In the genomic region with DNA sequence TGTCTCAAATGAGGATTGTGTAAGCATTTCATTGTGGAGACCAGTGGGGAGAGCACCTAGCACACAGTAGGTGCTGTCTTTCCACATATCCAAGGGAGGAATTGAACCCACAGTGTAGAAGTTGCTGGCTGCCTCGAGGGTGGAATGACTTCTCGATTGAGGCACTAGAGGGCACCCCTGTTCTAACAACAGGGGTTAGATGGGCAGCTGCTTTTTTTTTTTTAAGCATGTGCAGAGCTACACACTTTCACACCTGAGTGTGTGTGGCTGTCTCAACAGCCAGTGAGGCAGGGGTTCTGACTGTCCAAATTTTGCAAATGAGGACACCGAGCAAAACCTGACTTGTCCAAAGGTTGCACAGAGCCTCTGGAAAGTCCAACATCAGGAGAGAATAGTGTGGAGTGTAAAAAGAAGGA, we compare ENCODE assay signal across 9 cellular contexts.
A peak's percentile ranks its signal among the peaks of the same experiment; 100 is the strongest.
DNase-seq lines count a peak whose midpoint lies in the region; ATAC-seq, FAIRE-seq and TF ChIP-seq lines count a peak whose summit lies in the region.
"Had no signal": no experiment of that assay in that cellular context is flagged by ENCODE, and none has a peak within 500 bp of the region (broad histone marks: within the 10 kb centered on the region; RNA-seq: fewer than 3 reads in every experiment).

No MANE protein-coding gene starts in this region.

- CTCF ChIA-PET in activated CD4-positive, alpha-beta T cell treated with anti-CD3 and anti-CD28 coated beads, Interleukin-2, amount 10 ng/mL, durations not matched to agents 7 days and 5 days (lab: Charles Lee), result interaction anchor here (0.6 to 4.0 kb wide), 10 partner anchors 8 to 274 kb away, joined by 3 to 20 read pairs (median 3); no protein-coding TSS in a partner anchor
- CTCF ChIA-PET in endothelial cell of umbilical vein (lab: Charles Lee), result interaction anchor here (0.9 to 3.5 kb wide), 19 partner anchors 9 to 692 kb away, joined by 3 to 31 read pairs (median 5); no protein-coding TSS in a partner anchor

- H3K4ac ChIP-seq in trophoblast cell (ENCODE audit: low read depth, low read length), result no peak overlapping the region

- H3K4me3 Mint-ChIP-seq in activated CD4-positive, alpha-beta T cell treated with anti-CD3 and anti-CD28 coated beads, Interleukin-2, amount 10 ng/mL, durations not matched to agents 7 days and 5 days, result no peak overlapping the region
- H3K4me3 Mint-ChIP-seq in stimulated activated memory B cell treated with anti-CD40 and anti-IgM and Interleukin-4, amounts not matched to agents 10 μg/mL and 1 μg/mL and 100 μg/mL, for 72 hours, result no peak overlapping the region

- no peak for TF ChIP-seq POLR2A in endothelial cell of umbilical vein (IDR thresholded peaks at IDR 0.05; ENCODE audit: low read depth, low read length)
- no peak for TF ChIP-seq POLR2A in upper lobe of left lung (IDR thresholded peaks at IDR 0.05)

- H3K9ac ChIP-seq in endothelial cell of umbilical vein (replicated peaks; ENCODE audit: extremely low read depth, insufficient read depth, low read length), result no peak overlapping the region
- H3K9ac ChIP-seq in trophoblast cell (ENCODE audit: low read length), result no peak overlapping the region

- H2AK5ac ChIP-seq in trophoblast cell (ENCODE audit: low read length), result no peak overlapping the region

- intact Hi-C loops in endothelial cell of umbilical vein (cut with micrococcal nuclease), result loop anchor here (1.0 kb wide), 2 partner anchors 91 to 253 kb away; no protein-coding TSS in a partner anchor

- peak; percentile 46 for FAIRE-seq in endothelial cell of umbilical vein (lab: Jason Lieb, UNC)

- H3K9me3 ChIP-seq in endothelial cell of umbilical vein (replicated peaks; ENCODE audit: control insufficient read depth, insufficient read depth, low read length) (no peaks in the 10 kb centered on the region), trophoblast cell (ENCODE audit: insufficient read depth, low read depth, low read length) (no peaks in the 10 kb centered on the region), upper lobe of left lung (no peaks in the 10 kb centered on the region)

- H3K14ac ChIP-seq in trophoblast cell (ENCODE audit: low read length), result no peak overlapping the region

- H4K12ac ChIP-seq in trophoblast cell (ENCODE audit: low read depth, low read length), result no peak overlapping the region

- H4K8ac ChIP-seq in trophoblast cell (ENCODE audit: low read depth, low read length), result no peak overlapping the region

- no peaks in the 10 kb centered on the region for H3K9me1 ChIP-seq in endothelial cell of umbilical vein (replicated peaks; ENCODE audit: control insufficient read depth, extremely low read depth, insufficient read depth, low read length)

- dilution Hi-C loops in endothelial cell of umbilical vein (cut with MboI; ENCODE audit: extremely low pct_ligation_motif_present, low sequenced_read_pairs), result no loop called here

- no peak overlapping the region for H3K23ac ChIP-seq in trophoblast cell (ENCODE audit: low read length)

- H2BK12ac ChIP-seq in trophoblast cell (ENCODE audit: low read length), result no peak overlapping the region

- H3K4me3 ChIP-seq in endothelial cell of umbilical vein (replicated peaks in 1 of 3; ENCODE audit: insufficient read depth in 1 of 3, low read depth in 1 of 3, low read length in 3 of 3) (no peak overlapping the region), trophoblast cell (ENCODE audit: low read depth, low read length) (no peak overlapping the region), upper lobe of left lung (no peak overlapping the region)
- H3K4me3 ChIP-seq: skin epidermis had no signal

- no peaks in the 10 kb centered on the region for H3K27me3 Mint-ChIP-seq in activated CD4-positive, alpha-beta T cell treated with anti-CD3 and anti-CD28 coated beads, Interleukin-2, amount 10 ng/mL, durations not matched to agents 7 days and 5 days
- peaks cover 12% of the 10 kb centered on the region for H3K27me3 Mint-ChIP-seq in stimulated activated memory B cell treated with anti-CD40 and anti-IgM and Interleukin-4, amounts not matched to agents 10 μg/mL and 1 μg/mL and 100 μg/mL, for 72 hours

- no TSS peak for BruUV-seq in endothelial cell of umbilical vein (replicated peaks; lab: Mats Ljungman, UMichigan)

- H2BK5ac ChIP-seq in trophoblast cell (ENCODE audit: low read depth, low read length, poor library complexity), result no peak overlapping the region

- TF ChIP-seq EP300 in upper lobe of left lung (IDR thresholded peaks at IDR 0.05), result no peak

- no peak for ATAC-seq in upper lobe of left lung (ENCODE audit: low FRiP score in 2 of 2)
- no peak for ATAC-seq in stimulated activated memory B cell treated with anti-CD40 and anti-IgM and Interleukin-4, amounts not matched to agents 10 μg/mL and 1 μg/mL and 100 μg/mL, for 72 hours

- H4K20me1 ChIP-seq in endothelial cell of umbilical vein (replicated peaks; ENCODE audit: control insufficient read depth, extremely low read depth, insufficient read depth, low read length), result peaks cover 2% of the 10 kb centered on the region

- H2BK120ac ChIP-seq in trophoblast cell (ENCODE audit: insufficient read depth, low read length, poor library complexity), result no peak overlapping the region

- H3K4me2 ChIP-seq in endothelial cell of umbilical vein (ENCODE audit: insufficient read depth, low read length) (no peak overlapping the region), trophoblast cell (ENCODE audit: low read length) (no peak overlapping the region)

- H3K79me2 ChIP-seq in endothelial cell of umbilical vein (ENCODE audit: control insufficient read depth, insufficient read depth, low read length), result no peaks in the 10 kb centered on the region
- no peaks in the 10 kb centered on the region for H3K79me2 ChIP-seq in trophoblast cell (ENCODE audit: control insufficient read depth, insufficient read depth, low read length, poor library complexity)

- peaks cover 78% of the 10 kb centered on the region for H3K4me1 Mint-ChIP-seq in activated CD4-positive, alpha-beta T cell treated with anti-CD3 and anti-CD28 coated beads, Interleukin-2, amount 10 ng/mL, durations not matched to agents 7 days and 5 days
- H3K4me1 Mint-ChIP-seq in stimulated activated memory B cell treated with anti-CD40 and anti-IgM and Interleukin-4, amounts not matched to agents 10 μg/mL and 1 μg/mL and 100 μg/mL, for 72 hours, result peaks cover 5% of the 10 kb centered on the region

- peaks cover 3% of the 10 kb centered on the region for H3K79me1 ChIP-seq in trophoblast cell (ENCODE audit: low read length)

- peaks cover 23% of the 10 kb centered on the region for H3K36me3 Mint-ChIP-seq in activated CD4-positive, alpha-beta T cell treated with anti-CD3 and anti-CD28 coated beads, Interleukin-2, amount 10 ng/mL, durations not matched to agents 7 days and 5 days (ENCODE audit: low read depth)
- no peaks in the 10 kb centered on the region for H3K36me3 Mint-ChIP-seq in stimulated activated memory B cell treated with anti-CD40 and anti-IgM and Interleukin-4, amounts not matched to agents 10 μg/mL and 1 μg/mL and 100 μg/mL, for 72 hours

- no peaks in the 10 kb centered on the region for H3K36me3 ChIP-seq in endothelial cell of umbilical vein (ENCODE audit: control insufficient read depth in 2 of 2, extremely low read depth in 1 of 2, insufficient read depth in 2 of 2, low read length in 2 of 2)
- no peaks in the 10 kb centered on the region for H3K36me3 ChIP-seq in trophoblast cell (ENCODE audit: control insufficient read depth in 1 of 2, insufficient read depth in 2 of 2, low read length in 2 of 2)
- no peaks in the 10 kb centered on the region for H3K36me3 ChIP-seq in upper lobe of left lung

- H3K9me3 Mint-ChIP-seq in activated CD4-positive, alpha-beta T cell treated with anti-CD3 and anti-CD28 coated beads, Interleukin-2, amount 10 ng/mL, durations not matched to agents 7 days and 5 days, result no peaks in the 10 kb centered on the region
- no peaks in the 10 kb centered on the region for H3K9me3 Mint-ChIP-seq in stimulated activated memory B cell treated with anti-CD40 and anti-IgM and Interleukin-4, amounts not matched to agents 10 μg/mL and 1 μg/mL and 100 μg/mL, for 72 hours

- DNase-seq in ELR (ENCODE audit: low read depth) (peak; percentile 24), HuH-7.5 (ENCODE audit: low spot score) (peak; percentile 67), endothelial cell of umbilical vein (ENCODE audit: low read depth, low spot score) (peak; percentile 59), trophoblast cell (peak; percentile 21 to 52), upper lobe of left lung (no peak), cortex of kidney (lab: John Stamatoyannopoulos, UW) (no peak)
- peak; percentile 67 for DNase-seq in activated CD4-positive, alpha-beta T cell treated with anti-CD3 and anti-CD28 coated beads, Interleukin-2, amount 10 ng/mL, durations not matched to agents 7 days and 5 days

- H2AFZ ChIP-seq in endothelial cell of umbilical vein (ENCODE audit: low read depth, low read length), result no peak overlapping the region
- no peak overlapping the region for H2AFZ ChIP-seq in trophoblast cell (ENCODE audit: insufficient read depth, low read length, poor library complexity)

- H4K91ac ChIP-seq in trophoblast cell (ENCODE audit: low read depth, low read length), result no peak overlapping the region

- peak overlapping the region; percentile 51 for H3K27ac Mint-ChIP-seq in activated CD4-positive, alpha-beta T cell treated with anti-CD3 and anti-CD28 coated beads, Interleukin-2, amount 10 ng/mL, durations not matched to agents 7 days and 5 days
- no peak overlapping the region for H3K27ac Mint-ChIP-seq in stimulated activated memory B cell treated with anti-CD40 and anti-IgM and Interleukin-4, amounts not matched to agents 10 μg/mL and 1 μg/mL and 100 μg/mL, for 72 hours

- H3K27ac ChIP-seq in endothelial cell of umbilical vein (ENCODE audit: insufficient read depth, low read depth, low read length), result no peak overlapping the region
- no peak overlapping the region for H3K27ac ChIP-seq in trophoblast cell (ENCODE audit: low read depth, low read length)
- H3K27ac ChIP-seq in upper lobe of left lung, result no peak overlapping the region
- H3K27ac ChIP-seq: skin epidermis had no signal

- H3K4me1 ChIP-seq in endothelial cell of umbilical vein (ENCODE audit: control insufficient read depth, extremely low read depth, insufficient read depth, low read length) (peaks cover 15% of the 10 kb centered on the region), trophoblast cell (ENCODE audit: control insufficient read depth in 1 of 2, insufficient read depth in 2 of 2, low read length in 2 of 2) (peaks cover 10 to 12% of the 10 kb centered on the region in 2 experiments), upper lobe of left lung (peaks cover 6 to 12% (median 9%) of the 10 kb centered on the region in 4 donors)

- no peak overlapping the region for H3K18ac ChIP-seq in trophoblast cell (ENCODE audit: low read length)

- H3K27me3 ChIP-seq in endothelial cell of umbilical vein (ENCODE audit: control insufficient read depth in 2 of 2, insufficient read depth in 2 of 2, low read length in 2 of 2) (no peaks in the 10 kb centered on the region), trophoblast cell (ENCODE audit: insufficient read depth, low read length) (no peaks in the 10 kb centered on the region), upper lobe of left lung (no peaks in the 10 kb centered on the region)

- no CpG with 5 or more reads among the region's 3 CpGs for WGBS in trophoblast cell (ENCODE audit: extremely low coverage, insufficient coverage, insufficient read length)
- 18 to 45% methylated on average over 1 to 3 of the region's 3 CpGs for WGBS in upper lobe of left lung, 2 donors

- POLR2A ChIA-PET in activated CD4-positive, alpha-beta T cell treated with anti-CD3 and anti-CD28 coated beads, Interleukin-2, amount 10 ng/mL, durations not matched to agents 7 days and 5 days (lab: Charles Lee), result no interaction called here
- POLR2A ChIA-PET in endothelial cell of umbilical vein (lab: Charles Lee), result no interaction called here

- TF ChIP-seq CTCF in endothelial cell of umbilical vein (IDR thresholded peaks at IDR 0.05; ENCODE audit: extremely low read depth in 1 of 2, insufficient read depth in 1 of 2, low read depth in 1 of 2, low read length in 2 of 2) (peak; percentile 55 to 73), upper lobe of left lung (IDR thresholded peaks at IDR 0.05) (peak in 3 of 6 experiments; percentile 37 to 47 (median 39))

Comparison
In these comparisons a context has a peak if more than half of its experiments do, and no peak if none do; other contexts are left out.
1. DNase-seq: peak in ELR (single experiment), HuH-7.5 (single experiment), activated CD4-positive, alpha-beta T cell treated with anti-CD3 and anti-CD28 coated beads, Interleukin-2, amount 10 ng/mL, durations not matched to agents 7 days and 5 days (single experiment), endothelial cell of umbilical vein (single experiment) and trophoblast cell (2 of 2); none in upper lobe of left lung (0 of 2) and cortex of kidney (single experiment).